8 cellular contexts compared by ENCODE assay signal in the genomic region with DNA sequence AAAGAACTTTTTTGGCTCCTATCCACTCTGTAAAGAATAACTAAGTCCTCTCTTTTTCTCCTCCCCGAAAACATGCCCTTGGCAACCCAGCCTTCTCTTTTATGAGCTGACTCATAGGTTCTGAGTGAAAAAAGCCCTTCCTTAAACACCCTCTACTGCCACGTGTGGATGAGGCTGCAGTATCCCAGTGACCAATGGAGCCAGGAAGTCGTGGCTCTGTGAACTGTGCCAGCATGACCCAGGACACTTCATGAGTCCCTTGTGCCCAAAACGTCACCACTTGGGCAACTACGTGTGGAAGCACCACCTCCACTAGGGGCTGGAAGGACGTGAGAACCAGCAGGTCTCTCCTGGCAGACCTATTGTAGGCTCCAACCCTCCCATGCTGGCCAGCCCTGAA.
DNase-seq lines count a peak whose midpoint lies in the region; TF ChIP-seq lines count a peak whose summit lies in the region.

No MANE protein-coding gene starts in this region.

- H3K27me3 ChIP-seq in breast epithelium: no peaks in the 10 kb centered on the region
- no peaks in the 10 kb centered on the region for H3K27me3 ChIP-seq in layer of hippocampus (ENCODE audit: control insufficient read depth, insufficient read depth, low read length)
- H3K27me3 ChIP-seq in tibial artery: no peaks in the 10 kb centered on the region

- H3K36me3 ChIP-seq in breast epithelium (no peaks in the 10 kb centered on the region), tibial artery (no peaks in the 10 kb centered on the region)

- H3K27ac ChIP-seq in breast epithelium (peak overlapping the region; percentile 68 to 72), layer of hippocampus (ENCODE audit: low read depth, low read length) (peak overlapping the region; percentile 8), tibial artery (peak overlapping the region; percentile 79 to 82)

- H3K9me3 ChIP-seq in breast epithelium (no peaks in the 10 kb centered on the region), tibial artery (no peaks in the 10 kb centered on the region)

- no peak for TF ChIP-seq POLR2A in breast epithelium (IDR thresholded peaks at IDR 0.05)

- H3K4me3 ChIP-seq in breast epithelium (no peak overlapping the region), tibial artery (no peak overlapping the region)

- no peaks in the 10 kb centered on the region for H3K4me1 ChIP-seq in breast epithelium
- H3K4me1 ChIP-seq in tibial artery: peaks cover 0 to 56% (median 14%) of the 10 kb centered on the region in 4 donors

- intact Hi-C loops in breast epithelium (cut with DNase I; ENCODE audit: low total_unique reads): no loop called here
- intact Hi-C loops in tibial artery (cut with DNase I; ENCODE audit: low total_unique reads): loop anchor here (5.0 kb wide), 1 partner anchor 59 kb away; no protein-coding TSS in a partner anchor

- peak; percentile 21 for DNase-seq in HPDE6-E6E7 (ENCODE audit: extremely low spot score)
- peak; percentile 55 to 81 for DNase-seq in breast epithelium (ENCODE audit: low spot score in 2 of 2)
- peak; percentile 89 to 98 for DNase-seq in tibial artery
- DNase-seq in activated naive CD4-positive, alpha-beta T cell treated with anti-CD3 and anti-CD28 coated beads, Interleukin-2, amount 50 U/mL, for 16 hours: no peak
- no peak for DNase-seq in NCI-H146 (lab: John Stamatoyannopoulos, UW)
- no peak for DNase-seq in GM13976 (ENCODE audit: low spot score)
- DNase-seq in activated CD8-positive, alpha-beta memory T cell treated with anti-CD3 and anti-CD28 coated beads for 24 hours: no peak

- in situ Hi-C loops in GM13976 (cut with MboI; ENCODE audit: low sequenced_read_pairs, unreplicated experiment): no loop called here

- TF ChIP-seq CTCF in breast epithelium (IDR thresholded peaks at IDR 0.05) (peak in 2 of 3 donors; percentile 16 to 35), tibial artery (IDR thresholded peaks at IDR 0.05) (peak; percentile 31 to 45), GM13976 (IDR thresholded peaks at IDR 0.05; ENCODE audit: borderline replicate concordance, control extremely low read depth, extremely low read depth, insufficient read depth, missing control alignments) (no peak)

Comparison
In these comparisons a context has a peak if more than half of its experiments do, and no peak if none do; other contexts are left out.
1. DNase-seq: peak in HPDE6-E6E7 (single experiment), breast epithelium (2 of 2) and tibial artery (2 of 2); none in activated naive CD4-positive, alpha-beta T cell treated with anti-CD3 and anti-CD28 coated beads, Interleukin-2, amount 50 U/mL, for 16 hours (single experiment), NCI-H146 (single experiment), GM13976 (single experiment) and activated CD8-positive, alpha-beta memory T cell treated with anti-CD3 and anti-CD28 coated beads for 24 hours (single experiment).
2. H3K27ac ChIP-seq: peak in every context shown above with its lines; median percentile 80 in tibial artery; 70 in breast epithelium; 8 in layer of hippocampus.